15 cellular contexts compared by ENCODE assay signal in the genomic region with DNA sequence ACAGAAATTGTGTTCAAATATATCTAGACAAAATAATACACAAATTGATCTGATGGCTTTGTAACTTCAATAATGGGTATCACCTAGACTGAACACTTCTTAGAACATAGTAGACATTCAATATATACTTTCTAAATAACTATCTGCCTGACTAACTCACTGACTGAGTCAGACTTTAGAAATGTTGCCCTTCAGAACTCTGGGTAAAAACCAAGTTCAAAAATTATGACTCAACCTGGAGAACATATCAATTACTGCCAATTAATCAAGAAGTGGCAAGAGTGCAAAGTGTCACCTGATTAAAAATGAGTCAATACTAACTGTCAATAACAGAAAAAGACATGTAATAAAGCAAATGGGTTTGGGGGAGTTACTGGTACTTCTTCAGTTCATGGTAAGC.
DNase-seq lines count a peak whose midpoint lies in the region; ATAC-seq, FAIRE-seq and TF ChIP-seq lines count a peak whose summit lies in the region.
"Had no signal": no experiment of that assay in that cellular context is flagged by ENCODE, and none has a peak within 500 bp of the region (broad histone marks: within the 10 kb centered on the region; RNA-seq: fewer than 3 reads in every experiment).

No MANE protein-coding gene starts in this region.

- DNase-seq in AG10803 (ENCODE audit: low read depth) (peak; percentile 60), HS-5 (ENCODE audit: low read depth) (peak; percentile 80), bronchial epithelial cell (ENCODE audit: low read depth) (peak; percentile 95), kidney glomerular epithelial cell (lab: John Stamatoyannopoulos, UW) (peak; percentile 80), NCI-H1436 treated with DMSO at 0.1 percent for 48 hours (lab: John Stamatoyannopoulos, UW) (no peak), NCI-H2227 (lab: John Stamatoyannopoulos, UW; ENCODE audit: unreplicated experiment) (no peak)
- DNase-seq: aorta; CD4-positive, alpha-beta T cell; NCI-H187; NCI-H774; stomach had no signal

- H3K36me3 ChIP-seq in bronchial epithelial cell (ENCODE audit: control insufficient read depth, insufficient read depth, low read length): no peaks in the 10 kb centered on the region
- H3K36me3 ChIP-seq: SJSA1, stomach had no signal

- no peak overlapping the region for H3K4me3 ChIP-seq in AG10803 (ENCODE audit: low read length)
- H3K4me3 ChIP-seq in bronchial epithelial cell (ENCODE audit: low read depth, low read length): no peak overlapping the region
- H3K4me3 ChIP-seq: K562, SJSA1, stomach had no signal

- FAIRE-seq in bronchial epithelial cell (lab: Jason Lieb, UNC): peak; percentile 18
- FAIRE-seq: K562 had no signal

- TF ChIP-seq CTCF in AG10803 (conservative IDR thresholded peaks at IDR 0.05; ENCODE audit: low read length) (no peak), bronchial epithelial cell (IDR thresholded peaks at IDR 0.05; ENCODE audit: insufficient read depth, low read length, severe bottlenecking) (no peak)

- no peak for ATAC-seq in HG03025 (IDR thresholded peaks at IDR 0.05; ENCODE audit: low FRiP score, unreplicated experiment)
- ATAC-seq in GM21619 (IDR thresholded peaks at IDR 0.05; ENCODE audit: unreplicated experiment): no peak
- ATAC-seq: K562 had no signal

- H3K27me3 ChIP-seq in bronchial epithelial cell (ENCODE audit: control insufficient read depth, insufficient read depth, low read length): no peaks in the 10 kb centered on the region
- H3K27me3 ChIP-seq: SJSA1, stomach had no signal

Comparison
In these comparisons a context has a peak if more than half of its experiments do, and no peak if none do; other contexts are left out.
1. DNase-seq: peak in AG10803 (single experiment), HS-5 (single experiment), bronchial epithelial cell (single experiment) and kidney glomerular epithelial cell (single experiment); none in NCI-H1436 treated with DMSO at 0.1 percent for 48 hours (single experiment) and NCI-H2227 (single experiment).